Comparison of ENCODE assay signal across 8 cellular contexts in genomic region chr20:20017001-20017851, GRCh38. TPM values are rescaled to one million over a fixed set of nuclear protein-coding genes. Genes with fewer than 3 reads are reported as not detected.
A peak's percentile ranks its signal among the peaks of the same experiment; 100 is the strongest.
DNase-seq lines count a peak whose midpoint lies in the region; ATAC-seq lines count a peak whose summit lies in the region.

A gene with protein sequence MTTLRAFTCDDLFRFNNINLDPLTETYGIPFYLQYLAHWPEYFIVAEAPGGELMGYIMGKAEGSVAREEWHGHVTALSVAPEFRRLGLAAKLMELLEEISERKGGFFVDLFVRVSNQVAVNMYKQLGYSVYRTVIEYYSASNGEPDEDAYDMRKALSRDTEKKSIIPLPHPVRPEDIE (plus strand): TSS chr20:20017362. CDS start chr20:20017397, 35 bp downstream.

- peaks cover 3% of the 10 kb centered on the region for H3K27me3 Mint-ChIP-seq in activated CD4-positive, alpha-beta T cell treated with anti-CD3 and anti-CD28 coated beads, Interleukin-2, amount 10 ng/mL, durations not matched to agents 7 days and 5 days

- peak within 1 kb of the TSS; percentile 82 to 99 (median 94) for H3K4me3 ChIP-seq in BLaER1 treated with 17β-estradiol and CSF1 and Interleukin-3, amounts not matched to agents 10 nM and 100 nM

- no peaks in the 10 kb centered on the region for H3K9me3 ChIP-seq in BLaER1 treated with 17β-estradiol and CSF1 and Interleukin-3, amounts not matched to agents 10 nM and 100 nM (replicated peaks in 1 of 11)

- ATAC-seq in HG03442 (IDR thresholded peaks at IDR 0.05; ENCODE audit: unreplicated experiment) (peak; percentile 96), left lobe of liver (peak; percentile 99)

- peak within 1 kb of the TSS; percentile 85 to 95 (median 91) for H3K27ac ChIP-seq in BLaER1 treated with 17β-estradiol and CSF1 and Interleukin-3, amounts not matched to agents 10 nM and 100 nM

- CTCF ChIA-PET in activated CD4-positive, alpha-beta T cell treated with anti-CD3 and anti-CD28 coated beads, Interleukin-2, amount 10 ng/mL, durations not matched to agents 7 days and 5 days (lab: Charles Lee), result interaction anchor here (0.7 to 2.3 kb wide), 5 partner anchors 10 to 55 kb away, joined by 3 to 11 read pairs (median 3); partner anchors contain the start of genes CFAP61 and CRNKL1

- H3K9me3 Mint-ChIP-seq in activated CD4-positive, alpha-beta T cell treated with anti-CD3 and anti-CD28 coated beads, Interleukin-2, amount 10 ng/mL, durations not matched to agents 7 days and 5 days, result no peaks in the 10 kb centered on the region

- no peaks in the 10 kb centered on the region for H3K27me3 ChIP-seq in BLaER1 treated with 17β-estradiol and CSF1 and Interleukin-3, amounts not matched to agents 10 nM and 100 nM

- H4K20me1 ChIP-seq in BLaER1 treated with 17β-estradiol and CSF1 and Interleukin-3, amounts not matched to agents 10 nM and 100 nM, result peaks cover 11 to 49% (median 37%) of the 10 kb centered on the region in 11 experiments; a peak in 18 of 22 replicates

- DNase-seq in GM19238 (ENCODE audit: insufficient read length, low spot score), result peak; percentile 89
- DNase-seq in NCI-H524 treated with DMSO at 0.1 percent for 48 hours (lab: John Stamatoyannopoulos, UW), result peak; percentile 71
- peak; percentile 92 for DNase-seq in activated CD4-positive, alpha-beta T cell treated with anti-CD3 and anti-CD28 coated beads, Interleukin-2, amount 10 ng/mL, durations not matched to agents 7 days and 5 days
- DNase-seq in cortex of kidney (lab: John Stamatoyannopoulos, UW), result peak; percentile 29
- peak; percentile 93 for DNase-seq in left lobe of liver (ENCODE audit: low spot score)
- peak; percentile 85 for DNase-seq in stimulated activated CD4-positive, alpha-beta T cell treated with anti-CD3 and anti-CD28 coated beads, Interleukin-2, amount 100 ng/mL, for 4 hours (ENCODE audit: low read depth)

- POLR2A ChIA-PET in activated CD4-positive, alpha-beta T cell treated with anti-CD3 and anti-CD28 coated beads, Interleukin-2, amount 10 ng/mL, durations not matched to agents 7 days and 5 days (lab: Charles Lee), result interaction anchor here (1.0 kb wide), 1 partner anchor 35 kb away, joined by 4 read pairs; the partner anchor contains the start of genes CFAP61 and CRNKL1

- peak within 1 kb of the TSS; percentile 88 for H3K4me3 Mint-ChIP-seq in activated CD4-positive, alpha-beta T cell treated with anti-CD3 and anti-CD28 coated beads, Interleukin-2, amount 10 ng/mL, durations not matched to agents 7 days and 5 days

- peaks cover 15% of the 10 kb centered on the region for H3K36me3 Mint-ChIP-seq in activated CD4-positive, alpha-beta T cell treated with anti-CD3 and anti-CD28 coated beads, Interleukin-2, amount 10 ng/mL, durations not matched to agents 7 days and 5 days (ENCODE audit: low read depth)

- H3K27ac Mint-ChIP-seq in activated CD4-positive, alpha-beta T cell treated with anti-CD3 and anti-CD28 coated beads, Interleukin-2, amount 10 ng/mL, durations not matched to agents 7 days and 5 days, result peak within 1 kb of the TSS; percentile 89

- H3K4me1 ChIP-seq in BLaER1 treated with 17β-estradiol and CSF1 and Interleukin-3, amounts not matched to agents 10 nM and 100 nM, result peaks cover 58 to 83% (median 67%) of the 10 kb centered on the region in 10 experiments

- H3K9ac ChIP-seq in BLaER1 treated with 17β-estradiol and CSF1 and Interleukin-3, amounts not matched to agents 10 nM and 100 nM, result peak within 1 kb of the TSS; percentile 89 to 97 (median 95)

- H3K4me2 ChIP-seq in BLaER1 treated with 17β-estradiol and CSF1 and Interleukin-3, amounts not matched to agents 10 nM and 100 nM, result peak within 1 kb of the TSS; percentile 77 to 98 (median 93)

- H3K4me1 Mint-ChIP-seq in activated CD4-positive, alpha-beta T cell treated with anti-CD3 and anti-CD28 coated beads, Interleukin-2, amount 10 ng/mL, durations not matched to agents 7 days and 5 days, result peaks cover 56% of the 10 kb centered on the region

- peaks cover 8 to 37% (median 31%) of the 10 kb centered on the region in 11 experiments; a peak in 19 of 22 replicates for H3K36me3 ChIP-seq in BLaER1 treated with 17β-estradiol and CSF1 and Interleukin-3, amounts not matched to agents 10 nM and 100 nM

RNA-seq across cellular contexts. Expression of the gene that starts here (rescaled TPM):
- total RNA-seq in activated CD4-positive, alpha-beta T cell treated with anti-CD3 and anti-CD28 coated beads, Interleukin-2, amount 10 ng/mL, durations not matched to agents 7 days and 5 days, result 10 to 100 TPM; 41.0 to 47.2 TPM
- total RNA-seq in left lobe of liver, result 34.7 TPM

Comparison
In these comparisons a context has a peak if more than half of its experiments do, and no peak if none do; other contexts are left out.
1. Peak in every context shown above with its lines: DNase-seq, ATAC-seq, H3K4me3 ChIP-seq and H3K27ac ChIP-seq.
2. DNase-seq: peak in every context shown above with its lines; median percentile 93 in left lobe of liver; 92 in activated CD4-positive, alpha-beta T cell treated with anti-CD3 and anti-CD28 coated beads, Interleukin-2, amount 10 ng/mL, durations not matched to agents 7 days and 5 days; 89 in GM19238; 85 in stimulated activated CD4-positive, alpha-beta T cell treated with anti-CD3 and anti-CD28 coated beads, Interleukin-2, amount 100 ng/mL, for 4 hours; 71 in NCI-H524 treated with DMSO at 0.1 percent for 48 hours; 29 in cortex of kidney.